In genomic region chr16:21157632-21158031, GRCh38 we compare ENCODE assay signal across 12 cellular contexts. TPM values are rescaled to one million over a fixed set of nuclear protein-coding genes. Genes with fewer than 3 reads are reported as not detected.
DNase-seq lines count a peak whose midpoint lies in the region; ATAC-seq and TF ChIP-seq lines count a peak whose summit lies in the region.
"Had no signal": no experiment of that assay in that cellular context is flagged by ENCODE, and none has a peak within 500 bp of the region (broad histone marks: within the 10 kb centered on the region; RNA-seq: fewer than 3 reads in every experiment).

No MANE protein-coding gene starts in this region.

- no peak for TF ChIP-seq CTCF in GM10266 (IDR thresholded peaks at IDR 0.05; ENCODE audit: control insufficient read depth, insufficient read depth, low read depth, missing control alignments)

- no peak for ATAC-seq in stimulated activated naive CD8-positive, alpha-beta T cell treated with anti-CD3 and anti-CD28 coated beads, Interleukin-15, Interleukin-2, amounts not matched to agents 100 U/mL and 50 U/mL, for 24 hours
- ATAC-seq in naive thymus-derived CD8-positive, alpha-beta T cell: no peak

- no peak for DNase-seq in stimulated activated naive CD8-positive, alpha-beta T cell treated with anti-CD3 and anti-CD28 coated beads, Interleukin-15, Interleukin-2, amounts not matched to agents 100 U/mL and 50 U/mL, for 24 hours
- DNase-seq in adipocyte (ENCODE audit: low read depth) (no peak), GM10266 (ENCODE audit: extremely low spot score) (no peak), NCI-H446 (lab: John Stamatoyannopoulos, UW) (no peak), superior temporal gyrus (ENCODE audit: extremely low spot score) (no peak)
- DNase-seq in naive thymus-derived CD8-positive, alpha-beta T cell: no peak
- DNase-seq in activated CD4-positive, CD25-positive, alpha-beta regulatory T cell treated with anti-CD3 and anti-CD28 coated beads, Interleukin-2, amount 50 U/mL, for 72 hours: no peak

- H3K9ac ChIP-seq in adipocyte (ENCODE audit: low read length): peak overlapping the region; percentile 89

- peaks cover 20% of the 10 kb centered on the region for H3K4me1 Mint-ChIP-seq in stimulated activated naive CD8-positive, alpha-beta T cell treated with anti-CD3 and anti-CD28 coated beads, Interleukin-15, Interleukin-2, amounts not matched to agents 100 ng/mL and 50 ng/mL, for 24 hours (ENCODE audit: low read depth)
- H3K4me1 Mint-ChIP-seq in naive thymus-derived CD8-positive, alpha-beta T cell: peaks cover 7 to 24% (median 19%) of the 10 kb centered on the region in 4 donors

- H3K36me3 Mint-ChIP-seq in stimulated activated naive CD8-positive, alpha-beta T cell treated with anti-CD3 and anti-CD28 coated beads, Interleukin-15, Interleukin-2, amounts not matched to agents 100 ng/mL and 50 ng/mL, for 24 hours (ENCODE audit: low read depth): peaks cover under 1% of the 10 kb centered on the region
- H3K36me3 Mint-ChIP-seq in naive thymus-derived CD8-positive, alpha-beta T cell: peaks cover 0 to 13% (median 0%) of the 10 kb centered on the region in 3 donors

- H3K27ac Mint-ChIP-seq in stimulated activated naive CD8-positive, alpha-beta T cell treated with anti-CD3 and anti-CD28 coated beads, Interleukin-15, Interleukin-2, amounts not matched to agents 100 ng/mL and 50 ng/mL, for 24 hours: no peak overlapping the region
- H3K27ac Mint-ChIP-seq in naive thymus-derived CD8-positive, alpha-beta T cell: peak overlapping the region in 5 of 10 donors; percentile 58 to 81 (median 80)

- H3K9me3 ChIP-seq in adipocyte (ENCODE audit: control insufficient read depth, low read length): no peaks in the 10 kb centered on the region

- no peaks in the 10 kb centered on the region for H3K9me3 Mint-ChIP-seq in stimulated activated naive CD8-positive, alpha-beta T cell treated with anti-CD3 and anti-CD28 coated beads, Interleukin-15, Interleukin-2, amounts not matched to agents 100 ng/mL and 50 ng/mL, for 24 hours
- no peaks in the 10 kb centered on the region for H3K9me3 Mint-ChIP-seq in naive thymus-derived CD8-positive, alpha-beta T cell

- H3K4me3 Mint-ChIP-seq in stimulated activated naive CD8-positive, alpha-beta T cell treated with anti-CD3 and anti-CD28 coated beads, Interleukin-15, Interleukin-2, amounts not matched to agents 100 ng/mL and 50 ng/mL, for 24 hours: peak overlapping the region; percentile 86
- H3K4me3 Mint-ChIP-seq in naive thymus-derived CD8-positive, alpha-beta T cell: peak overlapping the region; percentile 86 to 96 (median 90)

- H3K36me3 ChIP-seq in adipocyte (ENCODE audit: control insufficient read depth, insufficient read depth, low read length, severe bottlenecking): no peaks in the 10 kb centered on the region

- peak overlapping the region; percentile 86 for H3K4me3 ChIP-seq in adipocyte (ENCODE audit: low read length)

- POLR2A ChIA-PET in naive thymus-derived CD8-positive, alpha-beta T cell (lab: Charles Lee): no interaction called here

- H3K4me1 ChIP-seq in adipocyte (ENCODE audit: control insufficient read depth, insufficient read depth, low read length): peaks cover 40% of the 10 kb centered on the region

- no peaks in the 10 kb centered on the region for H3K27me3 Mint-ChIP-seq in stimulated activated naive CD8-positive, alpha-beta T cell treated with anti-CD3 and anti-CD28 coated beads, Interleukin-15, Interleukin-2, amounts not matched to agents 100 ng/mL and 50 ng/mL, for 24 hours
- no peaks in the 10 kb centered on the region for H3K27me3 Mint-ChIP-seq in naive thymus-derived CD8-positive, alpha-beta T cell

- no peaks in the 10 kb centered on the region for H3K27me3 ChIP-seq in adipocyte (replicated peaks; ENCODE audit: control insufficient read depth, insufficient read depth, low read length)

RNA-seq across cellular contexts. Expression of gene LDAF1, which starts 0.8 kb away (rescaled TPM):
- 10 to 100 TPM in 1 of 2 experiments, 1 to 10 TPM in 1; 8.3 to 10.6 TPM for total RNA-seq in naive thymus-derived CD8-positive, alpha-beta T cell
- polyA plus RNA-seq in naive thymus-derived CD8-positive, alpha-beta T cell: 10 to 100 TPM; 13.1 to 16.7 (median 16.4) TPM

RNA-seq across cellular contexts. Expression of gene DNAH3, which starts 7.0 kb away (rescaled TPM):
- not detected for total RNA-seq in naive thymus-derived CD8-positive, alpha-beta T cell
- polyA plus RNA-seq in naive thymus-derived CD8-positive, alpha-beta T cell: not detected
- total RNA-seq: lung microvascular endothelial cell had no signal

RNA-seq across cellular contexts. Expression of gene ZP2, which starts 53.7 kb away (rescaled TPM):
- not detected for total RNA-seq in naive thymus-derived CD8-positive, alpha-beta T cell
- polyA plus RNA-seq in naive thymus-derived CD8-positive, alpha-beta T cell: not detected
- total RNA-seq: Daoy, esophagus mucosa, Right ventricle myocardium inferior had no signal
